In genomic region chr9:120868339-120868675, GRCh38 we compare ENCODE assay signal across 8 cellular contexts. TPM values are rescaled to one million over a fixed set of nuclear protein-coding genes. Genes with fewer than 3 reads are reported as not detected.
A peak's percentile ranks its signal among the peaks of the same experiment; 100 is the strongest.
DNase-seq lines count a peak whose midpoint lies in the region; ATAC-seq and TF ChIP-seq lines count a peak whose summit lies in the region.

No MANE protein-coding gene starts in this region.

- H3K36me3 Mint-ChIP-seq in activated B cell treated with CpG ODN at 0.5 μM for 24 hours (ENCODE audit: low read depth), result peaks cover 17% of the 10 kb centered on the region

- H2AFZ ChIP-seq in HCT116 (ENCODE audit: low read depth, low read length, poor library complexity, severe bottlenecking), result no peak overlapping the region

- H3K79me2 ChIP-seq in HCT116 (ENCODE audit: insufficient read depth, low read length), result no peaks in the 10 kb centered on the region

- H3K27ac Mint-ChIP-seq in activated B cell treated with CpG ODN at 0.5 μM for 24 hours, result peak overlapping the region; percentile 71
- H3K27ac Mint-ChIP-seq in stimulated activated naive CD8-positive, alpha-beta T cell treated with anti-CD3 and anti-CD28 coated beads, Interleukin-15, amount 100 ng/mL, for 72 hours, result peak overlapping the region in 1 of 2 donors; percentile 69

- no peaks in the 10 kb centered on the region for H3K27me3 Mint-ChIP-seq in activated B cell treated with CpG ODN at 0.5 μM for 24 hours
- H3K27me3 Mint-ChIP-seq in stimulated activated naive CD8-positive, alpha-beta T cell treated with anti-CD3 and anti-CD28 coated beads, Interleukin-15, amount 100 ng/mL, for 72 hours, result no peaks in the 10 kb centered on the region

- ATAC-seq in HCT116 (no peak), activated B cell treated with CpG ODN at 0.5 μM for 24 hours (ENCODE audit: low read depth) (no peak), right cardiac atrium (no peak), HG02885 (IDR thresholded peaks at IDR 0.05; ENCODE audit: poor library complexity, unreplicated experiment) (no peak)
- ATAC-seq in stimulated activated naive CD8-positive, alpha-beta T cell treated with anti-CD3 and anti-CD28 coated beads, Interleukin-15, amount 100 ng/mL, for 72 hours, result peak; percentile 10

- H3K27me3 ChIP-seq in HCT116 (ENCODE audit: insufficient read depth, low read length) (no peaks in the 10 kb centered on the region), right cardiac atrium (ENCODE audit: control insufficient read depth, insufficient read depth) (no peaks in the 10 kb centered on the region)

- H3K4me1 ChIP-seq in HCT116 (ENCODE audit: control insufficient read depth in 1 of 2, insufficient read depth in 2 of 2, low read length in 2 of 2), result peaks cover 17 to 28% of the 10 kb centered on the region in 2 experiments
- H3K4me1 ChIP-seq in right cardiac atrium (ENCODE audit: control insufficient read depth, insufficient read depth, low read length), result no peaks in the 10 kb centered on the region

- peak overlapping the region; percentile 81 for H3K4me2 ChIP-seq in HCT116 (ENCODE audit: low read length)

- WGBS in right cardiac atrium, result 22% methylated on average over 11 of the region's 11 CpGs

- peak overlapping the region; percentile 56 for H3K9ac ChIP-seq in HCT116 (ENCODE audit: low read length)

- RAD21 ChIA-PET in HCT116 (lab: Charles Lee; ENCODE audit: low non-redundant PET in 1 of 2, low total read pairs in 2 of 2, uncharacterized antibody in 2 of 2, unreplicated experiment in 2 of 2), result no interaction called here

- TF ChIP-seq CTCF in HCT116 (IDR thresholded peaks at IDR 0.05 in 2 of 3, conservative IDR thresholded peaks at IDR 0.05 in 1 of 3; ENCODE audit: borderline replicate concordance in 1 of 3, insufficient read depth in 1 of 3, low read depth in 2 of 3, low read length in 2 of 3), result no peak
- no peak for TF ChIP-seq CTCF in activated B cell treated with CpG ODN at 0.5 μM for 24 hours (IDR thresholded peaks at IDR 0.05)

- H3K9me3 ChIP-seq in HCT116 (ENCODE audit: control insufficient read depth in 1 of 2, insufficient read depth in 1 of 2, low read depth in 1 of 2, low read length in 2 of 2) (no peaks in the 10 kb centered on the region), right cardiac atrium (ENCODE audit: control insufficient read depth, low read length) (no peaks in the 10 kb centered on the region)

- no peaks in the 10 kb centered on the region for H4K20me1 ChIP-seq in HCT116 (ENCODE audit: insufficient read depth)

- intact Hi-C loops in HCT116 (cut with micrococcal nuclease), result loop anchor here (2.0 kb wide), 1 partner anchor 26 kb away; the partner anchor contains the start of gene PSMD5
- intact Hi-C loops in activated B cell treated with CpG ODN at 0.5 μM for 24 hours (cut with micrococcal nuclease), result loop anchor here (1.0 to 5.0 kb wide), 7 partner anchors 25 to 252 kb away; partner anchors contain the start of genes FBXW2 and MEGF9
- intact Hi-C loops in right cardiac atrium (cut with DNase I), result no loop called here

- POLR2A ChIA-PET in HCT116 (lab: Charles Lee) (no interaction called here), activated B cell treated with CpG ODN at 0.5 μM for 24 hours (lab: Charles Lee) (interaction anchor here (0.6 to 3.4 kb wide), 12 partner anchors 18 to 79 kb away, joined by 3 to 19 read pairs (median 6); partner anchors contain the start of genes FBXW2 and TRAF1)

- no peak for TF ChIP-seq RAD21 in HCT116 (IDR thresholded peaks at IDR 0.05; ENCODE audit: low read depth)

- CTCF ChIA-PET in HCT116 (lab: Charles Lee), result no interaction called here
- CTCF ChIA-PET in activated B cell treated with CpG ODN at 0.5 μM for 24 hours (lab: Charles Lee), result interaction anchor here (0.8 to 4.0 kb wide), 9 partner anchors 22 to 193 kb away, joined by 3 to 26 read pairs (median 6); partner anchors contain the start of gene TRAF1

- H3K9me2 ChIP-seq in HCT116 (ENCODE audit: insufficient read depth), result no peaks in the 10 kb centered on the region

- no peaks in the 10 kb centered on the region for H3K9me3 Mint-ChIP-seq in activated B cell treated with CpG ODN at 0.5 μM for 24 hours
- no peaks in the 10 kb centered on the region for H3K9me3 Mint-ChIP-seq in stimulated activated naive CD8-positive, alpha-beta T cell treated with anti-CD3 and anti-CD28 coated beads, Interleukin-15, amount 100 ng/mL, for 72 hours

- peak overlapping the region; percentile 32 to 48 for H3K4me3 ChIP-seq in HCT116 (replicated peaks in 1 of 2; ENCODE audit: low read depth in 1 of 2, low read length in 2 of 2)
- peak overlapping the region; percentile 32 for H3K4me3 ChIP-seq in right cardiac atrium (ENCODE audit: low read length)

- H3K4me3 Mint-ChIP-seq in activated B cell treated with CpG ODN at 0.5 μM for 24 hours, result peak overlapping the region; percentile 76
- H3K4me3 Mint-ChIP-seq in stimulated activated naive CD8-positive, alpha-beta T cell treated with anti-CD3 and anti-CD28 coated beads, Interleukin-15, amount 100 ng/mL, for 72 hours, result peak overlapping the region; percentile 72 to 74

- BruUV-seq in HCT116 (replicated peaks; lab: Mats Ljungman, UMichigan), result no TSS peak

- peak overlapping the region; percentile 55 for H3K27ac ChIP-seq in HCT116 (ENCODE audit: low read depth, low read length)
- peak overlapping the region; percentile 39 for H3K27ac ChIP-seq in right cardiac atrium (ENCODE audit: low read length)

- peaks cover 20% of the 10 kb centered on the region for H3K4me1 Mint-ChIP-seq in activated B cell treated with CpG ODN at 0.5 μM for 24 hours
- H3K4me1 Mint-ChIP-seq in stimulated activated naive CD8-positive, alpha-beta T cell treated with anti-CD3 and anti-CD28 coated beads, Interleukin-15, amount 100 ng/mL, for 72 hours, result peaks cover 72% of the 10 kb centered on the region

- no peak for TF ChIP-seq POLR2A in HCT116 (IDR thresholded peaks at IDR 0.05; ENCODE audit: borderline replicate concordance, extremely low read depth, insufficient read depth, insufficient read length)

- DNase-seq in HCT116 (ENCODE audit: low read depth, low spot score), result no peak
- no peak for DNase-seq in activated B cell treated with CpG ODN at 0.5 μM for 24 hours
- no peak for DNase-seq in right cardiac atrium
- DNase-seq in stimulated activated naive CD8-positive, alpha-beta T cell treated with anti-CD3 and anti-CD28 coated beads, Interleukin-15, amount 100 ng/mL, for 72 hours, result no peak
- DNase-seq in GM19240 (ENCODE audit: insufficient read length, low spot score), result no peak
- DNase-seq in cerebellar nuclear complex (lab: John Stamatoyannopoulos, UW), result no peak
- no peak for DNase-seq in T-helper 9 cell

- peaks cover 0 to 21% of the 10 kb centered on the region in 2 experiments; a peak in 2 of 4 replicates for H3K36me3 ChIP-seq in HCT116 (ENCODE audit: control insufficient read depth in 1 of 2, insufficient read depth in 2 of 2, low read length in 2 of 2)

TF ChIP-seq in HCT116, 20 proteins besides CTCF, POLR2A, EP300 and RAD21:
- TF ChIP-seq POLR2AphosphoS5 (IDR thresholded peaks at IDR 0.05; ENCODE audit: low read depth, low read length), result peak; percentile 39
- TF ChIP-seq ZNF274 (IDR thresholded peaks at IDR 0.05; ENCODE audit: low read depth, low read length), result no peak

RNA-seq across cellular contexts. Expression of gene PHF19, which starts 8.7 kb away (rescaled TPM):
- total RNA-seq in HCT116 (2021; ENCODE audit: unreplicated experiment) (74.0 TPM), activated B cell treated with CpG ODN at 0.5 μM for 24 hours (50.2 and 55.3 TPM in 2 replicates), right cardiac atrium (10 to 100 TPM; 16.0 to 21.3 (median 19.7) TPM)
- polyA plus RNA-seq in HCT116 (2012), result 69.8 and 83.1 TPM in 2 replicates
- 16.2 TPM for polyA plus RNA-seq in right cardiac atrium

RNA-seq across cellular contexts. Expression of gene PSMD5, which starts 25.6 kb away (rescaled TPM):
- 64.3 TPM for total RNA-seq in HCT116 (2021; ENCODE audit: unreplicated experiment)
- 24.4 and 31.4 TPM in 2 replicates for polyA plus RNA-seq in HCT116 (2012)
- 34.8 and 38.9 TPM in 2 replicates for total RNA-seq in activated B cell treated with CpG ODN at 0.5 μM for 24 hours
- 10 to 100 TPM; 16.6 to 26.0 (median 22.7) TPM for total RNA-seq in right cardiac atrium
- 8.7 TPM for polyA plus RNA-seq in right cardiac atrium

RNA-seq across cellular contexts. Expression of gene TRAF1, which starts 58.3 kb away (rescaled TPM):
- total RNA-seq in HCT116 (2021; ENCODE audit: unreplicated experiment) (1.7 TPM), activated B cell treated with CpG ODN at 0.5 μM for 24 hours (115 and 130 TPM in 2 replicates), right cardiac atrium (1 to 10 TPM; 4.1 to 6.1 (median 5.1) TPM)
- polyA plus RNA-seq in HCT116 (2012), result 0.94 and 1.2 TPM in 2 replicates
- 3.9 TPM for polyA plus RNA-seq in right cardiac atrium

Comparison
In these comparisons a context has a peak if more than half of its experiments do, and no peak if none do; other contexts are left out.
1. RNA of gene TRAF1, which starts 58.3 kb away (total RNA-seq): 115 to 130 TPM in activated B cell treated with CpG ODN at 0.5 μM for 24 hours; 4.1 to 6.1 TPM in right cardiac atrium and 1.7 TPM in HCT116 (single experiment); every median in the first group is over 10 times any median in the second.
2. intact Hi-C loops: an anchor here in HCT116 (2.0 kb wide) and activated B cell treated with CpG ODN at 0.5 μM for 24 hours (1.0 to 5.0 kb wide); none called in right cardiac atrium.